Comparison of ENCODE assay signal across 18 cellular contexts in the genomic region with DNA sequence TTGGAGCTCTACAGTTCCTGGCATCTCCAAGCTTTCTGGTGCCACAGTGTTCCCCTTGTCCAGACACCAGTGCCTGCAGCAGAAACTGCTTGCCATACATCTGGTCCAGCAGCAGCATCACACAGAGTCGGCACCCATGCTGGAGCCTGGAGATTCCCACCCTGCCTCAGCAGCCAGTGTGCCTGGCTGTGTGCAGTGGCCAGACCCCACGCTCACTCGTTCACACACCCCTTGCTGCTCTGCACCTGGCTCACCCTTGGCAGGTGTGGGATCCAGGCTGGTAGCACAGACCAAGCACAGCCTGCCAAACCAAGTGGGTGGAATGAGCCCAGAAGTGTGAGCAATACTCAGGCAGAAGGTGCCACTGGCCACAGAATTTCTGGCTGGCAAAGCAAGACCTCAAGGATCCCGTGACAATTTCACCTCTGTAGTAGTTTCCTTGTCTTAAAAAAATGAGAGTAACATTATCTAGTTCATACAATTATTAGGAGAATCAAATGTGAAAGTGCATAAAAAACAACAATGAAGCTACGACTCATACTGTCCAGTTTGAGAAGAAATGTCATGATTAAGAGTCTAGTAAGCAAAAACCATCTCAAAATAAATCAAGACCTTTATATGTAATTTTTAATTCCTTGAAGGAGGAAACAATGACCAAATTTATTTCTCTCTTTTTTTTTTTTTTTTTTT. TPM values are rescaled to one million over a fixed set of nuclear protein-coding genes. Genes with fewer than 3 reads are reported as not detected.
A peak's percentile ranks its signal among the peaks of the same experiment; 100 is the strongest.
DNase-seq lines count a peak whose midpoint lies in the region; ATAC-seq and TF ChIP-seq lines count a peak whose summit lies in the region.
"Had no signal": no experiment of that assay in that cellular context is flagged by ENCODE, and none has a peak within 500 bp of the region (broad histone marks: within the 10 kb centered on the region; RNA-seq: fewer than 3 reads in every experiment).

No MANE protein-coding gene starts in this region.

- POLR2A ChIA-PET in CD4-positive, alpha-beta T cell (lab: Charles Lee): interaction anchor here (0.7 to 1.1 kb wide), 2 partner anchors 8 to 900 kb away, joined by 3 to 4 read pairs; no protein-coding TSS in a partner anchor
- POLR2A ChIA-PET in naive thymus-derived CD4-positive, alpha-beta T cell (lab: Charles Lee): interaction anchor here (0.6 to 1.0 kb wide), 2 partner anchors 48 to 1742 kb away, joined by 3 read pairs; no protein-coding TSS in a partner anchor

- DNase-seq in CD4-positive, alpha-beta T cell: no peak
- DNase-seq in ELR (ENCODE audit: low read depth) (peak; percentile 24), myocyte (ENCODE audit: low read depth) (peak; percentile 28), NCI-H446 treated with DMSO at 0.1 percent for 48 hours (lab: John Stamatoyannopoulos, UW) (no peak)
- no peak for DNase-seq in activated T-helper 2 cell treated with anti-CD3 and anti-CD28 coated beads, Interferon-gamma antibody, Interleukin-2, Interleukin-4, amounts not matched to agents 10 μg/mL and 5 μg/mL and 100 μg/mL, durations not matched to agents 14 hours and 24 hours and 36 hours (ENCODE audit: low spot score)
- DNase-seq in naive thymus-derived CD4-positive, alpha-beta T cell: no peak
- DNase-seq: amniotic stem cell, DMS53, NCI-H1417 treated with DMSO at 0.1 percent for 48 hours, nephron progenitor cell, T-helper 9 cell had no signal

- H3K4me1 Mint-ChIP-seq in CD4-positive, alpha-beta T cell (ENCODE audit: low read depth): peaks cover 48% of the 10 kb centered on the region
- H3K4me1 Mint-ChIP-seq in activated T-helper 2 cell treated with anti-CD3 and anti-CD28 coated beads, Interferon-gamma antibody, Interleukin-2, Interleukin-4, amounts not matched to agents 10 μg/mL and 5 μg/mL and 100 μg/mL, durations not matched to agents 14 hours and 24 hours and 36 hours (ENCODE audit: low read depth): peaks cover 61% of the 10 kb centered on the region
- H3K4me1 Mint-ChIP-seq in naive thymus-derived CD4-positive, alpha-beta T cell: peaks cover 25 to 61% (median 48%) of the 10 kb centered on the region in 7 donors

- peaks cover 86% of the 10 kb centered on the region for H3K36me3 Mint-ChIP-seq in CD4-positive, alpha-beta T cell (ENCODE audit: low read depth)
- peaks cover 76% of the 10 kb centered on the region for H3K36me3 Mint-ChIP-seq in activated T-helper 2 cell treated with anti-CD3 and anti-CD28 coated beads, Interferon-gamma antibody, Interleukin-2, Interleukin-4, amounts not matched to agents 10 μg/mL and 5 μg/mL and 100 μg/mL, durations not matched to agents 14 hours and 24 hours and 36 hours (ENCODE audit: low read depth)
- peaks cover 4 to 68% (median 13%) of the 10 kb centered on the region in 5 donors for H3K36me3 Mint-ChIP-seq in naive thymus-derived CD4-positive, alpha-beta T cell

- intact Hi-C loops in CD4-positive, alpha-beta T cell (cut with DNase I, micrococcal nuclease): loop anchor here in 1 of 2 experiments (2.0 kb wide), 2 partner anchors 39 to 225 kb away; no protein-coding TSS in a partner anchor
- intact Hi-C loops in activated T-helper 2 cell treated with anti-CD3 and anti-CD28 coated beads, Interferon-gamma antibody, Interleukin-2, Interleukin-4, amounts not matched to agents 10 μg/mL and 5 μg/mL and 100 μg/mL, durations not matched to agents 14 hours and 24 hours and 36 hours (cut with micrococcal nuclease): loop anchor here (2.0 to 10.0 kb wide), 4 partner anchors 49 to 803 kb away; no protein-coding TSS in a partner anchor
- intact Hi-C loops in naive thymus-derived CD4-positive, alpha-beta T cell (cut with micrococcal nuclease): loop anchor here (2.0 to 10.0 kb wide), 6 partner anchors 225 to 1883 kb away; partner anchors contain the start of genes ATG3 (in 1 of the 2) and SLC35A5 (in 1 of the 2)

- H3K27me3 Mint-ChIP-seq in CD4-positive, alpha-beta T cell: no peaks in the 10 kb centered on the region
- no peaks in the 10 kb centered on the region for H3K27me3 Mint-ChIP-seq in activated T-helper 2 cell treated with anti-CD3 and anti-CD28 coated beads, Interferon-gamma antibody, Interleukin-2, Interleukin-4, amounts not matched to agents 10 μg/mL and 5 μg/mL and 100 μg/mL, durations not matched to agents 14 hours and 24 hours and 36 hours (ENCODE audit: low read depth)
- no peaks in the 10 kb centered on the region for H3K27me3 Mint-ChIP-seq in naive thymus-derived CD4-positive, alpha-beta T cell

- H3K4me3 Mint-ChIP-seq in CD4-positive, alpha-beta T cell: no peak overlapping the region
- no peak overlapping the region for H3K4me3 Mint-ChIP-seq in activated T-helper 2 cell treated with anti-CD3 and anti-CD28 coated beads, Interferon-gamma antibody, Interleukin-2, Interleukin-4, amounts not matched to agents 10 μg/mL and 5 μg/mL and 100 μg/mL, durations not matched to agents 14 hours and 24 hours and 36 hours (ENCODE audit: low read depth)
- H3K4me3 Mint-ChIP-seq in naive thymus-derived CD4-positive, alpha-beta T cell: peak overlapping the region in 1 of 10 donors; percentile 50
- H3K4me3 Mint-ChIP-seq: nephron progenitor cell had no signal

- no peaks in the 10 kb centered on the region for H3K9me3 ChIP-seq in CD4-positive, alpha-beta T cell (ENCODE audit: control insufficient read depth, low read length)
- H3K9me3 ChIP-seq in naive thymus-derived CD4-positive, alpha-beta T cell (ENCODE audit: control insufficient read depth in 2 of 3, low read length in 3 of 3): no peaks in the 10 kb centered on the region

- CTCF ChIA-PET in CD4-positive, alpha-beta T cell (lab: Charles Lee): interaction anchor here (1.2 to 3.3 kb wide), 3 partner anchors 15 to 40 kb away, joined by 4 to 33 read pairs (median 25); no protein-coding TSS in a partner anchor
- CTCF ChIA-PET in naive thymus-derived CD4-positive, alpha-beta T cell (lab: Charles Lee): interaction anchor here (0.6 to 0.7 kb wide), 2 partner anchors 40 to 294 kb away, joined by 3 to 4 read pairs; no protein-coding TSS in a partner anchor

- peaks cover 21 to 32% of the 10 kb centered on the region in 2 donors for H3K4me1 ChIP-seq in naive thymus-derived CD4-positive, alpha-beta T cell (ENCODE audit: control insufficient read depth in 2 of 2, insufficient read depth in 2 of 2, low read length in 2 of 2)

- H3K36me3 ChIP-seq in naive thymus-derived CD4-positive, alpha-beta T cell (ENCODE audit: control insufficient read depth in 2 of 3, insufficient read depth in 3 of 3, low read length in 3 of 3): peaks cover 0 to 5% (median 3%) of the 10 kb centered on the region in 3 experiments

- no peak overlapping the region for H3K4me3 ChIP-seq in naive thymus-derived CD4-positive, alpha-beta T cell (ENCODE audit: low read length)

- H3K9me3 Mint-ChIP-seq in CD4-positive, alpha-beta T cell: no peaks in the 10 kb centered on the region
- H3K9me3 Mint-ChIP-seq in activated T-helper 2 cell treated with anti-CD3 and anti-CD28 coated beads, Interferon-gamma antibody, Interleukin-2, Interleukin-4, amounts not matched to agents 10 μg/mL and 5 μg/mL and 100 μg/mL, durations not matched to agents 14 hours and 24 hours and 36 hours: no peaks in the 10 kb centered on the region
- peaks cover 0 to 3% (median 0%) of the 10 kb centered on the region in 11 donors for H3K9me3 Mint-ChIP-seq in naive thymus-derived CD4-positive, alpha-beta T cell

- no peak for ATAC-seq in CD4-positive, alpha-beta T cell (ENCODE audit: poor library complexity)
- ATAC-seq in HG02885 (IDR thresholded peaks at IDR 0.05; ENCODE audit: poor library complexity, unreplicated experiment): no peak
- ATAC-seq in naive thymus-derived CD4-positive, alpha-beta T cell: no peak

- peak overlapping the region; percentile 86 for H3K27ac Mint-ChIP-seq in CD4-positive, alpha-beta T cell
- H3K27ac Mint-ChIP-seq in activated T-helper 2 cell treated with anti-CD3 and anti-CD28 coated beads, Interferon-gamma antibody, Interleukin-2, Interleukin-4, amounts not matched to agents 10 μg/mL and 5 μg/mL and 100 μg/mL, durations not matched to agents 14 hours and 24 hours and 36 hours: peak overlapping the region; percentile 55
- H3K27ac Mint-ChIP-seq in naive thymus-derived CD4-positive, alpha-beta T cell: peak overlapping the region in 3 of 9 donors; percentile 22 to 95 (median 38)
- H3K27ac Mint-ChIP-seq: nephron progenitor cell had no signal

- H3K27ac ChIP-seq in CD4-positive, alpha-beta T cell (ENCODE audit: low read depth, low read length): no peak overlapping the region
- H3K27ac ChIP-seq in naive thymus-derived CD4-positive, alpha-beta T cell (ENCODE audit: low read depth, low read length): no peak overlapping the region
- H3K27ac ChIP-seq: HL-60, KMS-11 had no signal

- TF ChIP-seq CTCF in CD4-positive, alpha-beta T cell (IDR thresholded peaks at IDR 0.05): no peak

- no peaks in the 10 kb centered on the region for H3K27me3 ChIP-seq in CD4-positive, alpha-beta T cell (ENCODE audit: control insufficient read depth, insufficient read depth, low read length)
- H3K27me3 ChIP-seq in naive thymus-derived CD4-positive, alpha-beta T cell (ENCODE audit: control insufficient read depth in 2 of 2, insufficient read depth in 2 of 2, low read length in 2 of 2): no peaks in the 10 kb centered on the region

RNA-seq across cellular contexts. Expression of gene ZBED2, which starts 22.9 kb away (rescaled TPM):
- under 1 TPM in 1 of 2 experiments, not detected in 1; 0.11 TPM for total RNA-seq in CD4-positive, alpha-beta T cell
- 543 and 546 TPM in 2 replicates for total RNA-seq in activated T-helper 2 cell treated with anti-CD3 and anti-CD28 coated beads, Interferon-gamma antibody, Interleukin-2, Interleukin-4, amounts not matched to agents 10 μg/mL and 5 μg/mL and 100 μg/mL, durations not matched to agents 14 hours and 24 hours and 36 hours
- total RNA-seq in myocyte: not detected in 2 replicates
- not detected for polyA plus RNA-seq in myocyte (2012)
- 10 to 100 TPM in 1 of 5 experiments, under 1 TPM in 3, not detected in 1; 0.13 to 51.8 (median 0.27) TPM for total RNA-seq in naive thymus-derived CD4-positive, alpha-beta T cell
- 1 to 10 TPM; 1.7 to 1.8 TPM for polyA plus RNA-seq in naive thymus-derived CD4-positive, alpha-beta T cell
- total RNA-seq: cerebellum, frontal cortex, temporal lobe had no signal
- polyA plus RNA-seq: BJ had no signal

RNA-seq across cellular contexts. Expression of gene PLCXD2, which starts 56.4 kb away (rescaled TPM):
- total RNA-seq in CD4-positive, alpha-beta T cell: 10 to 100 TPM; 28.6 to 29.3 TPM
- 6.3 and 6.4 TPM in 2 replicates for total RNA-seq in activated T-helper 2 cell treated with anti-CD3 and anti-CD28 coated beads, Interferon-gamma antibody, Interleukin-2, Interleukin-4, amounts not matched to agents 10 μg/mL and 5 μg/mL and 100 μg/mL, durations not matched to agents 14 hours and 24 hours and 36 hours
- 1.3 TPM in 2 replicates for total RNA-seq in myocyte
- 0.74 TPM for polyA plus RNA-seq in myocyte (2012)
- total RNA-seq in naive thymus-derived CD4-positive, alpha-beta T cell: 10 to 100 TPM in 3 of 5 experiments, 1 to 10 TPM in 2; 8.2 to 18.3 (median 12.3) TPM
- 1 to 10 TPM; 2.1 to 2.4 TPM for polyA plus RNA-seq in naive thymus-derived CD4-positive, alpha-beta T cell

Comparison
In these comparisons a context has a peak if more than half of its experiments do, and no peak if none do; other contexts are left out.
1. DNase-seq: peak in ELR (single experiment) and myocyte (single experiment); none in CD4-positive, alpha-beta T cell (0 of 10), activated T-helper 2 cell treated with anti-CD3 and anti-CD28 coated beads, Interferon-gamma antibody, Interleukin-2, Interleukin-4, amounts not matched to agents 10 μg/mL and 5 μg/mL and 100 μg/mL, durations not matched to agents 14 hours and 24 hours and 36 hours (single experiment), NCI-H446 treated with DMSO at 0.1 percent for 48 hours (single experiment) and naive thymus-derived CD4-positive, alpha-beta T cell (0 of 9).
2. RNA of gene ZBED2, which starts 22.9 kb away (total RNA-seq): 543 to 546 TPM in activated T-helper 2 cell treated with anti-CD3 and anti-CD28 coated beads, Interferon-gamma antibody, Interleukin-2, Interleukin-4, amounts not matched to agents 10 μg/mL and 5 μg/mL and 100 μg/mL, durations not matched to agents 14 hours and 24 hours and 36 hours; 0.13 to 51.8 TPM in naive thymus-derived CD4-positive, alpha-beta T cell, 0.11 TPM in CD4-positive, alpha-beta T cell and not detected in myocyte; every median in the first group is over 10 times any median in the second.